Comparison of ENCODE assay signal across 16 cellular contexts in genomic region chr13:51824712-51825111, GRCh38. TPM values are rescaled to one million over a fixed set of nuclear protein-coding genes. Genes with fewer than 3 reads are reported as not detected.
DNase-seq lines count a peak whose midpoint lies in the region; ATAC-seq and TF ChIP-seq lines count a peak whose summit lies in the region.
"Not testable (repeated sequence)": the region's sequence is repeated elsewhere in the genome, so short reads cannot be mapped to it uniquely, and the experiment has no call there.
"Had no signal": no experiment of that assay in that cellular context is flagged by ENCODE, and none has a peak within 500 bp of the region (broad histone marks: within the 10 kb centered on the region; RNA-seq: fewer than 3 reads in every experiment).

No MANE protein-coding gene starts in this region.

- intact Hi-C loops in cardiac septum (cut with DNase I), result not testable (repeated sequence)

- H3K27me3 ChIP-seq in BLaER1; Peyer's patch; thymus (ENCODE audit: control insufficient read depth, insufficient read depth): not testable (repeated sequence)

- H3K4me1 Mint-ChIP-seq in activated naive CD8-positive, alpha-beta T cell (ENCODE audit: low read depth), result peaks cover 97% of the 10 kb centered on the region
- H3K4me1 Mint-ChIP-seq in naive thymus-derived CD8-positive, alpha-beta T cell, result peaks cover 57 to 99% (median 74%) of the 10 kb centered on the region in 4 donors

- H3K9ac ChIP-seq in BLaER1, result peak overlapping the region; percentile 30

- not testable (repeated sequence) for H3K27me3 Mint-ChIP-seq in activated naive CD8-positive, alpha-beta T cell; naive thymus-derived CD8-positive, alpha-beta T cell

- peak overlapping the region; percentile 30; the same call in 1 of the 2 replicates for H3K4me3 ChIP-seq in BLaER1
- H3K4me3 ChIP-seq in Peyer's patch, result peak overlapping the region in 1 of 4 donors; percentile 28
- H3K4me3 ChIP-seq in thymus (ENCODE audit: low read length), result peak overlapping the region; percentile 40

- H3K9me3 Mint-ChIP-seq in activated naive CD8-positive, alpha-beta T cell (ENCODE audit: low read depth); naive thymus-derived CD8-positive, alpha-beta T cell: not testable (repeated sequence)

- ATAC-seq in GM21390 (IDR thresholded peaks at IDR 0.05; ENCODE audit: unreplicated experiment), result peak; percentile 12
- peak; percentile 1 for ATAC-seq in naive thymus-derived CD8-positive, alpha-beta T cell

- DNase-seq in Peyer's patch; naive thymus-derived CD8-positive, alpha-beta T cell: not testable (repeated sequence)
- DNase-seq in activated CD8-positive, alpha-beta memory T cell treated with anti-CD3 and anti-CD28 coated beads for 24 hours, result peak; percentile 60
- peak; percentile 71 for DNase-seq in cardiac septum (ENCODE audit: low spot score)

- peak overlapping the region; percentile 81 for H3K4me2 ChIP-seq in BLaER1

- H3K4me3 Mint-ChIP-seq in activated naive CD8-positive, alpha-beta T cell, result peak overlapping the region; percentile 93
- H3K4me3 Mint-ChIP-seq in naive thymus-derived CD8-positive, alpha-beta T cell, result peak overlapping the region; percentile 87 to 99 (median 97)

- POLR2A ChIA-PET in naive thymus-derived CD8-positive, alpha-beta T cell (lab: Charles Lee), result interaction anchor here (1.0 to 12.8 kb wide), 9 partner anchors 9 to 371 kb away, joined by 3 to 173 read pairs (median 9); partner anchors contain the start of genes ALG11, DHRS12, INTS6 and TMEM272

- H3K4me1 ChIP-seq in BLaER1 (peaks cover 88% of the 10 kb centered on the region), Peyer's patch (peaks cover 0 to 21% (median 5%) of the 10 kb centered on the region in 4 donors), thymus (ENCODE audit: control insufficient read depth, insufficient read depth, low read length) (peaks cover 44% of the 10 kb centered on the region)

- H3K36me3 Mint-ChIP-seq in activated naive CD8-positive, alpha-beta T cell, result not testable (repeated sequence)
- peaks cover 9 to 14% (median 14%) of the 10 kb centered on the region in 3 donors for H3K36me3 Mint-ChIP-seq in naive thymus-derived CD8-positive, alpha-beta T cell

- not testable (repeated sequence) for TF ChIP-seq CTCF in Peyer's patch (IDR thresholded peaks at IDR 0.05)

- not testable (repeated sequence) for H3K9me3 ChIP-seq in BLaER1; Peyer's patch; thymus (ENCODE audit: control insufficient read depth)

- TF ChIP-seq POLR2A in Peyer's patch (IDR thresholded peaks at IDR 0.05), result not testable (repeated sequence)

- H3K27ac Mint-ChIP-seq in activated naive CD8-positive, alpha-beta T cell, result peak overlapping the region; percentile 100
- peak overlapping the region; percentile 94 to 99 (median 96) for H3K27ac Mint-ChIP-seq in naive thymus-derived CD8-positive, alpha-beta T cell

- H4K20me1 ChIP-seq in BLaER1, result not testable (repeated sequence)

- peak overlapping the region; percentile 80 for H3K27ac ChIP-seq in BLaER1
- H3K27ac ChIP-seq in Peyer's patch, result peak overlapping the region in 3 of 4 donors; percentile 34 to 71 (median 34)
- peak overlapping the region; percentile 92 for H3K27ac ChIP-seq in thymus (ENCODE audit: low read depth)

- not testable (repeated sequence) for H3K36me3 ChIP-seq in BLaER1; Peyer's patch; thymus (ENCODE audit: control insufficient read depth, insufficient read depth)

- 76% methylated on average over 11 of the region's 11 CpGs for WGBS in thymus

RNA-seq across cellular contexts. Expression of gene TMEM272, which starts 20.3 kb away (rescaled TPM):
- total RNA-seq in Peyer's patch (under 1 TPM in 2 of 4 donors, not detected in 2; 0.40 to 0.57 TPM), cardiac septum (1.7 TPM)
- 10 to 100 TPM; 14.7 to 15.4 TPM for total RNA-seq in naive thymus-derived CD8-positive, alpha-beta T cell
- polyA plus RNA-seq in naive thymus-derived CD8-positive, alpha-beta T cell, result under 1 TPM; 0.29 to 0.75 (median 0.52) TPM
- polyA plus RNA-seq in thymus, result 0.68 TPM
- total RNA-seq: H4, osteocyte, subcutaneous adipose tissue, ureter had no signal

RNA-seq across cellular contexts. Expression of gene DHRS12, which starts 20.7 kb away (rescaled TPM):
- total RNA-seq in Peyer's patch (10 to 100 TPM in 3 of 4 donors, 1 to 10 TPM in 1; 8.1 to 21.7 (median 12.5) TPM), cardiac septum (9.8 TPM)
- total RNA-seq in naive thymus-derived CD8-positive, alpha-beta T cell, result 10 to 100 TPM; 22.6 to 24.2 TPM
- polyA plus RNA-seq in naive thymus-derived CD8-positive, alpha-beta T cell, result 10 to 100 TPM; 22.1 to 33.2 (median 26.0) TPM
- 14.8 TPM for polyA plus RNA-seq in thymus

RNA-seq across cellular contexts. Expression of gene CCDC70, which starts 37.1 kb away (rescaled TPM):
- not detected for total RNA-seq in Peyer's patch
- total RNA-seq in cardiac septum, result not detected
- total RNA-seq in naive thymus-derived CD8-positive, alpha-beta T cell, result not detected
- not detected for polyA plus RNA-seq in naive thymus-derived CD8-positive, alpha-beta T cell
- polyA plus RNA-seq in thymus, result 0.07 TPM
- total RNA-seq: cerebellum, G401, H4, left lobe of liver, osteocyte, subcutaneous adipose tissue, ureter had no signal
- polyA plus RNA-seq: small intestine had no signal

Comparison
In these comparisons a context has a peak if more than half of its experiments do, and no peak if none do; other contexts are left out.
1. H3K27ac ChIP-seq: peak in every context shown above with its lines; median percentile 92 in thymus; 80 in BLaER1; 34 in Peyer's patch.